In the genomic region with DNA sequence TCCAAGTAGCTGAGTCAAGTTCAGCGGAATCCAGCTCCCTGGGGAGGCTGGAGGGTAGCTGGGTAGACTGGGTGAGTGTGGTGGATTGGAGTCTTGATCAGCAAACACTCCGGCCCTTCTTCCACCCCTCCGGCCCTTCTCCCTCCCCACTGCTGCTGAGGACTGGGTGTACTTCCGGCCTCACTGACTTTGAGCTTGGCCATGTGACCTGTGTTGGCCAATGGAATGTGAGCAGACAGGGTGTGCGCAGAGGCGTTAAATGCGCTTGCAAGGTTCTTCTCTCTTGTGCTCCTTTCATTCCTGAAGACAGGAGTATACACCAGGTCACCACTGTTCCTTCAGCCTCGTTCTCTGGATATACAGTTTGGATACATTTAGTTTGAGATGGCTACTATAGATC, we compare ENCODE assay signal across 28 cellular contexts. TPM values are rescaled to one million over a fixed set of nuclear protein-coding genes. Genes with fewer than 3 reads are reported as not detected.
DNase-seq lines count a peak whose midpoint lies in the region; ATAC-seq, FAIRE-seq and TF ChIP-seq lines count a peak whose summit lies in the region.
"Had no signal": no experiment of that assay in that cellular context is flagged by ENCODE, and none has a peak within 500 bp of the region (broad histone marks: within the 10 kb centered on the region; RNA-seq: fewer than 3 reads in every experiment).

No MANE protein-coding gene starts in this region.

- TF ChIP-seq POLR2A in GM12878 (IDR thresholded peaks at IDR 0.05; ENCODE audit: low read depth, low read length): no peak
- no peak for TF ChIP-seq POLR2A in HepG2 (IDR thresholded peaks at IDR 0.05; ENCODE audit: insufficient read depth in 1 of 2, low read depth in 2 of 2, low read length in 2 of 2)
- TF ChIP-seq POLR2A in testis (IDR thresholded peaks at IDR 0.05): no peak

- H3K4me3 ChIP-seq in HL-60 (replicated peaks; ENCODE audit: insufficient read depth, low read length) (no peak overlapping the region), GM12878 (no peak overlapping the region), HepG2 (replicated peaks in 1 of 3; ENCODE audit: insufficient read depth in 1 of 3, low read depth in 2 of 3, low read length in 3 of 3) (no peak overlapping the region), testis (no peak overlapping the region)
- H3K4me3 ChIP-seq: cardiac muscle cell, esophagus squamous epithelium, hepatocyte, uterus had no signal

- no peaks in the 10 kb centered on the region for H3K36me3 ChIP-seq in GM12878 (ENCODE audit: control insufficient read depth in 2 of 2, insufficient read depth in 2 of 2, low read length in 1 of 2)
- no peaks in the 10 kb centered on the region for H3K36me3 ChIP-seq in HepG2 (replicated peaks in 1 of 2; ENCODE audit: control insufficient read depth in 1 of 2, insufficient read depth in 2 of 2, low read length in 2 of 2)
- no peaks in the 10 kb centered on the region for H3K36me3 ChIP-seq in testis (ENCODE audit: low read depth, missing control alignments)
- H3K36me3 ChIP-seq: cardiac muscle cell, esophagus squamous epithelium, uterus had no signal

- peak in 1 of 2 experiments; percentile 85 for DNase-seq in HL-60 (ENCODE audit: low read depth in 1 of 2, low spot score in 1 of 2)
- DNase-seq in GM12878 (ENCODE audit: low read depth, low spot score): no peak
- DNase-seq in HepG2 (ENCODE audit: low spot score): no peak
- peak; percentile 67 for DNase-seq in testis
- no peak for DNase-seq in germinal center (ENCODE audit: low spot score)
- DNase-seq: activated CD4-positive, alpha-beta T cell treated with anti-CD3 and anti-CD28 coated beads, Interleukin-2, amount 10 ng/mL, durations not matched to agents 24 days and 14 days; activated CD8-positive, alpha-beta memory T cell treated with anti-CD3 and anti-CD28 coated beads, Interleukin-2, amount 50 U/mL, for 48 hours; activated naive CD4-positive, alpha-beta T cell treated with anti-CD3 and anti-CD28 coated beads, Interleukin-2, amount 10 ng/mL, durations not matched to agents 7 days and 5 days; cortex of kidney; esophagus squamous epithelium; foreskin melanocyte; GOT3; natural killer cell; NCI-H1092; NCI-H187 treated with DMSO at 0.1 percent for 48 hours; NCI-H524; PC-3; stimulated activated CD4-positive, alpha-beta T cell treated with anti-CD3 and anti-CD28 coated beads, Interleukin-2, amount 100 ng/mL, for 48 hours; uterus had no signal

- 89% methylated on average over 8 of the region's 8 CpGs for WGBS in GM12878 (ENCODE audit: insufficient coverage, insufficient replicate concordance, low lambda C conversion rate, missing lambda C conversion rate)
- WGBS in HepG2 (ENCODE audit: low lambda C conversion rate): 39% methylated on average over 8 of the region's 8 CpGs
- 72 to 73% methylated on average over 6 to 8 of the region's 8 CpGs for WGBS in testis, 2 donors

- H3K9ac ChIP-seq in GM12878 (ENCODE audit: control insufficient read depth, insufficient read depth, low read length) (no peak overlapping the region), HepG2 (ENCODE audit: insufficient read depth, low read depth, low read length) (no peak overlapping the region)

- intact Hi-C loops in GM12878 (cut with micrococcal nuclease; ENCODE audit: unreplicated experiment): no loop called here
- intact Hi-C loops in HepG2 (cut with micrococcal nuclease; ENCODE audit: unreplicated experiment): no loop called here
- intact Hi-C loops in testis (cut with DNase I; ENCODE audit: low total_unique reads): no loop called here

- RAD21 ChIA-PET in GM12878 (lab: Charles Lee; ENCODE audit: unreplicated experiment): interaction anchor here (0.6 kb wide), 1 partner anchor 14 kb away, joined by 3 read pairs; no protein-coding TSS in a partner anchor

- H3K79me2 ChIP-seq in GM12878 (ENCODE audit: control insufficient read depth, insufficient read depth, low read length): peaks cover 1% of the 10 kb centered on the region
- H3K79me2 ChIP-seq in HepG2 (ENCODE audit: insufficient read depth, low read length): no peaks in the 10 kb centered on the region
- H3K79me2 ChIP-seq: hepatocyte had no signal

- no TSS peak for BruUV-seq in GM12878 (replicated peaks; lab: Mats Ljungman, UMichigan)
- no TSS peak for BruUV-seq in HepG2 (replicated peaks; lab: Mats Ljungman, UMichigan)

- no peak for TF ChIP-seq CTCF in HL-60 (IDR thresholded peaks at IDR 0.05; ENCODE audit: insufficient read depth, low read length)
- TF ChIP-seq CTCF in GM12878 (IDR thresholded peaks at IDR 0.05 in 2 of 3, conservative IDR thresholded peaks at IDR 0.05 in 1 of 3; ENCODE audit: control insufficient read depth in 2 of 3, extremely low read depth in 1 of 3, insufficient read depth in 1 of 3, low read depth in 3 of 3, low read length in 3 of 3): no peak
- no peak for TF ChIP-seq CTCF in HepG2 (CRISPR knock-in tag; IDR thresholded peaks at IDR 0.05)
- TF ChIP-seq CTCF in testis (IDR thresholded peaks at IDR 0.05): no peak

- H4K20me1 ChIP-seq in GM12878 (ENCODE audit: control insufficient read depth, insufficient read depth) (no peaks in the 10 kb centered on the region), HepG2 (ENCODE audit: insufficient read depth, low read length) (no peaks in the 10 kb centered on the region)

- no peak overlapping the region for H3K4me2 ChIP-seq in GM12878 (ENCODE audit: control insufficient read depth, insufficient read depth)
- no peak overlapping the region for H3K4me2 ChIP-seq in HepG2 (ENCODE audit: low read depth, low read length)
- H3K4me2 ChIP-seq: hepatocyte had no signal

- ATAC-seq in GM12878 (no peak), HepG2 (no peak), GM19035 (IDR thresholded peaks at IDR 0.05; ENCODE audit: unreplicated experiment) (no peak), GM18868 (IDR thresholded peaks at IDR 0.05; ENCODE audit: unreplicated experiment) (no peak)
- ATAC-seq: natural killer cell, PC-3, Right ventricle myocardium inferior had no signal

- POLR2A ChIA-PET in GM12878 (lab: Charles Lee): no interaction called here
- POLR2A ChIA-PET in HepG2 (lab: Yijun Ruan, JAX): no interaction called here

- no peak overlapping the region for H2AFZ ChIP-seq in GM12878 (ENCODE audit: control insufficient read depth, low read depth, low read length)
- no peak overlapping the region for H2AFZ ChIP-seq in HepG2 (ENCODE audit: low read length)
- H2AFZ ChIP-seq: hepatocyte had no signal

- peak overlapping the region; percentile 82 for H3K27ac ChIP-seq in HL-60 (replicated peaks)
- no peak overlapping the region for H3K27ac ChIP-seq in GM12878 (ENCODE audit: control insufficient read depth, insufficient read depth)
- H3K27ac ChIP-seq in HepG2 (ENCODE audit: extremely low read length, insufficient read depth, low read length): no peak overlapping the region
- no peak overlapping the region for H3K27ac ChIP-seq in testis
- H3K27ac ChIP-seq: cardiac muscle cell, hepatocyte, uterus, VCaP had no signal

- H3K9me3 ChIP-seq in GM12878 (replicated peaks; ENCODE audit: control insufficient read depth, insufficient read depth, low read length): no peaks in the 10 kb centered on the region
- no peaks in the 10 kb centered on the region for H3K9me3 ChIP-seq in HepG2 (ENCODE audit: low read length)
- H3K9me3 ChIP-seq in testis: no peaks in the 10 kb centered on the region
- H3K9me3 ChIP-seq: esophagus squamous epithelium, uterus had no signal

- in situ Hi-C loops in GM12878 (cut with MboI) (no loop called here), HepG2 (cut with HindIII; ENCODE audit: extremely low pct_ligation_motif_present, low pct_unique_long_range_greater_than_20kb) (no loop called here)

- SMC1A ChIA-PET in GM12878 (lab: Charles Lee; ENCODE audit: uncharacterized antibody, unreplicated experiment): interaction anchor here (1.1 kb wide), 1 partner anchor 176 kb away, joined by 3 read pairs; no protein-coding TSS in a partner anchor

- CTCF ChIA-PET in GM12878 (lab: Yijun Ruan, JAX) (interaction anchor here (0.7 to 2.7 kb wide), 4 partner anchors 11 to 193 kb away, joined by 3 to 10 read pairs (median 5); no protein-coding TSS in a partner anchor), HepG2 (lab: Yijun Ruan, JAX; ENCODE audit: low intra/inter-chr PET ratio, low total read pairs) (no interaction called here)

- TF ChIP-seq RAD21 in GM12878 (IDR thresholded peaks at IDR 0.05; ENCODE audit: insufficient read depth, low read depth, low read length) (no peak), HepG2 (CRISPR knock-in tag; IDR thresholded peaks at IDR 0.05) (no peak)

- TF ChIP-seq EP300 in GM12878 (IDR thresholded peaks at IDR 0.05; ENCODE audit: borderline replicate concordance in 1 of 2, control insufficient read depth in 1 of 2, low read depth in 2 of 2, low read length in 2 of 2) (no peak), HepG2 (IDR thresholded peaks at IDR 0.05; ENCODE audit: low read depth in 2 of 2, low read length in 2 of 2) (no peak), HepG2 (CRISPR knock-in tag; IDR thresholded peaks at IDR 0.05; ENCODE audit: borderline replicate concordance) (no peak)

- H3K27me3 ChIP-seq in HL-60 (ENCODE audit: insufficient read depth, poor library complexity, severe bottlenecking) (no peaks in the 10 kb centered on the region), GM12878 (replicated peaks in 1 of 2; ENCODE audit: control insufficient read depth in 2 of 2, insufficient read depth in 2 of 2, low read length in 1 of 2) (no peaks in the 10 kb centered on the region; a peak in 1 of 4 replicates), HepG2 (ENCODE audit: control insufficient read depth in 1 of 2, insufficient read depth in 2 of 2, low read length in 2 of 2) (peaks cover 3 to 44% of the 10 kb centered on the region in 2 experiments; a peak in 4 of 5 replicates), testis (no peaks in the 10 kb centered on the region)
- H3K27me3 ChIP-seq: cardiac muscle cell, esophagus squamous epithelium, hepatocyte, uterus had no signal

- FAIRE-seq in GM12878 (lab: Jason Lieb, UNC) (no peak), HepG2 (lab: Jason Lieb, UNC) (no peak)
- FAIRE-seq: D721Med, endometrium, GM12892 had no signal

- H3K4me1 ChIP-seq in GM12878 (ENCODE audit: control insufficient read depth, insufficient read depth, low read length) (peaks cover 22% of the 10 kb centered on the region), HepG2 (ENCODE audit: insufficient read depth, low read length) (no peaks in the 10 kb centered on the region), testis (no peaks in the 10 kb centered on the region)
- H3K4me1 ChIP-seq: uterus had no signal

RNA-seq across cellular contexts. Expression of a gene that starts 2.1 kb away (rescaled TPM):
- total RNA-seq in GM12878 (2013; cell fraction: nucleolus; rRNA removed): not detected in 2 replicates
- total RNA-seq in GM12878 (2014; rRNA removed) (0.51 and 0.93 TPM in 2 replicates), GM12878 (2014; rRNA removed; fragmentation: Illumina TruSeq; extraction: Trizol) (0.89 and 0.97 TPM in 2 replicates), GM12878 (2021) (0.56 and 1.0 TPM in 2 replicates), HepG2 (2016; rRNA removed; fragmentation: Illumina TruSeq; extraction: Trizol) (not detected in 2 replicates), testis (1 to 10 TPM; 6.2 to 6.7 TPM)
- polyA plus RNA-seq in GM12878 (2011; ENCODE audit: low read depth): 3.8 TPM
- polyA plus RNA-seq in GM12878 (2011; rRNA removed) (0.13 and 0.15 TPM in 2 replicates), GM12878 (2014; fragmentation: Illumina TruSeq; extraction: Trizol) (0.65 and 0.96 TPM in 2 replicates), GM12878 (2014; fragmentation: Nextera tagmentation; extraction: Ambion mirVana) (under 1 TPM; 0.40 to 0.42 TPM), GM12878 (2014; rRNA removed) (0.38 and 1.0 TPM in 2 replicates), GM12878 (2016; fragmentation: Nextera tagmentation; extraction: Ambion mirVana) (under 1 TPM; 0.37 to 0.39 TPM), HepG2 (2011; rRNA removed) (not detected in 2 replicates), testis (ENCODE audit: insufficient read depth, low read depth, low replicate concordance) (8.2 TPM)
- polyA plus RNA-seq in GM12878 (2011; cell fraction: cytosol; rRNA removed): 0.07 and 0.10 TPM in 2 replicates
- polyA plus RNA-seq in GM12878 (2011; cell fraction: nucleus; rRNA removed): 0.13 and 0.20 TPM in 2 replicates
- 2.9 and 5.5 TPM in 2 replicates for polyA plus RNA-seq in GM12878 (2012)
- polyA minus RNA-seq in GM12878 (2011; rRNA and poly(A)+ RNA removed): 0.29 TPM in 1 of 2 replicates, not detected in the other
- not detected in 2 replicates for polyA minus RNA-seq in GM12878 (2011; cell fraction: cytosol; rRNA and poly(A)+ RNA removed)
- polyA minus RNA-seq in GM12878 (2011; cell fraction: nucleus; rRNA and poly(A)+ RNA removed): 0.24 TPM in 1 of 2 replicates, not detected in the other
- not detected in 2 replicates for total RNA-seq in HepG2 (2016; cell fraction: cytosol; rRNA removed; fragmentation: Illumina TruSeq; extraction: Trizol; ENCODE audit: low read depth)
- not detected in 2 replicates for total RNA-seq in HepG2 (2016; cell fraction: insoluble cytoplasmic fraction; rRNA removed; fragmentation: Illumina TruSeq; extraction: Trizol)
- not detected in 2 replicates for total RNA-seq in HepG2 (2016; cell fraction: membrane; rRNA removed; fragmentation: Illumina TruSeq; extraction: Trizol)
- not detected in 2 replicates for total RNA-seq in HepG2 (2016; cell fraction: nucleus; rRNA removed; fragmentation: Illumina TruSeq; extraction: Trizol)
- not detected in 2 replicates for polyA plus RNA-seq in HepG2 (2011; cell fraction: cytosol; rRNA removed)
- not detected in 2 replicates for polyA plus RNA-seq in HepG2 (2011; cell fraction: nucleus; rRNA removed)
- polyA plus RNA-seq in HepG2 (2012): not detected in 2 replicates
- polyA plus RNA-seq in HepG2 (2016; cell fraction: cytosol; fragmentation: Illumina TruSeq; extraction: Trizol; ENCODE audit: low read depth): not detected in 2 replicates
- not detected in 2 replicates for polyA plus RNA-seq in HepG2 (2016; cell fraction: insoluble cytoplasmic fraction; fragmentation: Illumina TruSeq; extraction: Trizol; ENCODE audit: low read depth)
- polyA plus RNA-seq in HepG2 (2016; cell fraction: membrane; fragmentation: Illumina TruSeq; extraction: Trizol; ENCODE audit: low read depth): not detected in 2 replicates
- polyA plus RNA-seq in HepG2 (2016; cell fraction: nucleus; fragmentation: Illumina TruSeq; extraction: Trizol; ENCODE audit: insufficient read depth, low read depth): not detected in 2 replicates
- polyA minus RNA-seq in HepG2 (2011; rRNA and poly(A)+ RNA removed; ENCODE audit: low replicate concordance): 1.2 TPM in 1 of 2 replicates, not detected in the other
- polyA minus RNA-seq in HepG2 (2011; cell fraction: cytosol; rRNA and poly(A)+ RNA removed): not detected in 2 replicates
- polyA minus RNA-seq in HepG2 (2011; cell fraction: nucleus; rRNA and poly(A)+ RNA removed): not detected in 2 replicates
- total RNA-seq: PC-3 had no signal
